1 cellular context compared by ENCODE assay signal in the genomic region with DNA sequence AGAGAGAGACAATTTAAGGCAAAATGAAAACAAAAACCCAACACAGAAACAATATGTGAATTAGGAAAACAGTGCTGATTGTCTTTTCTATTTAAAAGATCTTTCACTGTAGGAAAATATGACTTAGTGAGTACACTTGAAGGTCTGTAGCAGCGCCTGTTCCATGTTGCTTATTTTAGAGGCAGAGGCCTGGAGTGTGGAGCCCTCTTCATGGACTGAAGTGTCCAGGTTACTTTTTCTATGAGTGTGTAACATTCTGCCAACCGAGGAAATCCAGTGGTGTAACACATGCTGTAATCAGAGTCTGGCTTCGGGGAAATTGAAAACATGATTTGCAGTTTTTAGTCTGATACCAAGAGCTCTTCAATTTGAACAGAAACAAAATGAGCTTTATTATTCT.
TF ChIP-seq lines count a peak whose summit lies in the region.

No MANE protein-coding gene starts in this region.

TF ChIP-seq in GM23338, 12 proteins besides CTCF, POLR2A, EP300 and RAD21 (continued from another document):
- TF ChIP-seq, protein P1, sequence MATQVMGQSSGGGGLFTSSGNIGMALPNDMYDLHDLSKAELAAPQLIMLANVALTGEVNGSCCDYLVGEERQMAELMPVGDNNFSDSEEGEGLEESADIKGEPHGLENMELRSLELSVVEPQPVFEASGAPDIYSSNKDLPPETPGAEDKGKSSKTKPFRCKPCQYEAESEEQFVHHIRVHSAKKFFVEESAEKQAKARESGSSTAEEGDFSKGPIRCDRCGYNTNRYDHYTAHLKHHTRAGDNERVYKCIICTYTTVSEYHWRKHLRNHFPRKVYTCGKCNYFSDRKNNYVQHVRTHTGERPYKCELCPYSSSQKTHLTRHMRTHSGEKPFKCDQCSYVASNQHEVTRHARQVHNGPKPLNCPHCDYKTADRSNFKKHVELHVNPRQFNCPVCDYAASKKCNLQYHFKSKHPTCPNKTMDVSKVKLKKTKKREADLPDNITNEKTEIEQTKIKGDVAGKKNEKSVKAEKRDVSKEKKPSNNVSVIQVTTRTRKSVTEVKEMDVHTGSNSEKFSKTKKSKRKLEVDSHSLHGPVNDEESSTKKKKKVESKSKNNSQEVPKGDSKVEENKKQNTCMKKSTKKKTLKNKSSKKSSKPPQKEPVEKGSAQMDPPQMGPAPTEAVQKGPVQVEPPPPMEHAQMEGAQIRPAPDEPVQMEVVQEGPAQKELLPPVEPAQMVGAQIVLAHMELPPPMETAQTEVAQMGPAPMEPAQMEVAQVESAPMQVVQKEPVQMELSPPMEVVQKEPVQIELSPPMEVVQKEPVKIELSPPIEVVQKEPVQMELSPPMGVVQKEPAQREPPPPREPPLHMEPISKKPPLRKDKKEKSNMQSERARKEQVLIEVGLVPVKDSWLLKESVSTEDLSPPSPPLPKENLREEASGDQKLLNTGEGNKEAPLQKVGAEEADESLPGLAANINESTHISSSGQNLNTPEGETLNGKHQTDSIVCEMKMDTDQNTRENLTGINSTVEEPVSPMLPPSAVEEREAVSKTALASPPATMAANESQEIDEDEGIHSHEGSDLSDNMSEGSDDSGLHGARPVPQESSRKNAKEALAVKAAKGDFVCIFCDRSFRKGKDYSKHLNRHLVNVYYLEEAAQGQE (IDR thresholded peaks at IDR 0.05; ENCODE audit: unreplicated experiment), result no peak
- no peak for TF ChIP-seq POLR2AphosphoS5 (IDR thresholded peaks at IDR 0.05; ENCODE audit: low read depth)
- no peak for TF ChIP-seq EZH2 (IDR thresholded peaks at IDR 0.05; ENCODE audit: low read depth, unreplicated experiment)
- TF ChIP-seq, protein P2, sequence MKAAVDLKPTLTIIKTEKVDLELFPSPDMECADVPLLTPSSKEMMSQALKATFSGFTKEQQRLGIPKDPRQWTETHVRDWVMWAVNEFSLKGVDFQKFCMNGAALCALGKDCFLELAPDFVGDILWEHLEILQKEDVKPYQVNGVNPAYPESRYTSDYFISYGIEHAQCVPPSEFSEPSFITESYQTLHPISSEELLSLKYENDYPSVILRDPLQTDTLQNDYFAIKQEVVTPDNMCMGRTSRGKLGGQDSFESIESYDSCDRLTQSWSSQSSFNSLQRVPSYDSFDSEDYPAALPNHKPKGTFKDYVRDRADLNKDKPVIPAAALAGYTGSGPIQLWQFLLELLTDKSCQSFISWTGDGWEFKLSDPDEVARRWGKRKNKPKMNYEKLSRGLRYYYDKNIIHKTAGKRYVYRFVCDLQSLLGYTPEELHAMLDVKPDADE (IDR thresholded peaks at IDR 0.05), result no peak
